ENCODE assay signal across 16 cellular contexts in the genomic region with DNA sequence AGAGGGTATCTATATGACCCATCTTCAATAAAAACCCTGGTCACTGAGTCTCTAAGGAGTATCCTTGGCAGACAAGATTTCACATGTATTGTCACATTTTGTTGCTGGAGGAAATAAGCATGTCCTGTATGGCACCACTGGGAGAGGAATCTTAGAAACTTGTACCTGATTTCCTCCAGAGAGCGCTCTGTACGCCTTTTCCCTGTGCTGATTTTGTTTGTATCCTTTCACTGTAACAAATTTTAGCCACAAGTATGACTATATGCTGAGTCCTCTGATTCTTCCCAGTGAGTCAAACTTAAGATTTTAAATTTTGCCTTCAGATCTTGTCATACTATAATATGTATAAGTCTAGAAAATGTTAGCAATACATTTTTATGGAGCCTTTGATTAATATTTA.
DNase-seq lines count a peak whose midpoint lies in the region; ATAC-seq and TF ChIP-seq lines count a peak whose summit lies in the region.
"Had no signal": no experiment of that assay in that cellular context is flagged by ENCODE, and none has a peak within 500 bp of the region (broad histone marks: within the 10 kb centered on the region; RNA-seq: fewer than 3 reads in every experiment).

No MANE protein-coding gene starts in this region.

- H3K18ac ChIP-seq in IMR-90 (ENCODE audit: low read depth, low read length): no peak overlapping the region

- peaks cover 1% of the 10 kb centered on the region for H3K36me3 Mint-ChIP-seq in chondrocyte (ENCODE audit: low read depth)

- intact Hi-C loops in IMR-90 (cut with micrococcal nuclease) (no loop called here), right lobe of liver (cut with DNase I) (no loop called here), transverse colon (cut with DNase I; ENCODE audit: low total_unique reads) (no loop called here)

- H2BK20ac ChIP-seq in IMR-90 (ENCODE audit: low read depth, low read length): no peak overlapping the region

- no peaks in the 10 kb centered on the region for H3K9me3 ChIP-seq in BE2C
- no peaks in the 10 kb centered on the region for H3K9me3 ChIP-seq in IMR-90 (ENCODE audit: control insufficient read depth, insufficient read depth, low read length)
- H3K9me3 ChIP-seq in right lobe of liver: no peaks in the 10 kb centered on the region
- H3K9me3 ChIP-seq in transverse colon: no peaks in the 10 kb centered on the region
- H3K9me3 ChIP-seq: neutrophil had no signal

- H2AFZ ChIP-seq in IMR-90 (replicated peaks; ENCODE audit: low read length, poor library complexity): no peak overlapping the region

- peak; percentile 32; the same call in 1 of the 2 replicates for TF ChIP-seq CTCF in BE2C (IDR thresholded peaks at IDR 0.05; ENCODE audit: low read depth, low read length)
- TF ChIP-seq CTCF in IMR-90 (conservative IDR thresholded peaks at IDR 0.05; ENCODE audit: low read depth, low read length): no peak
- TF ChIP-seq CTCF in chondrocyte (IDR thresholded peaks at IDR 0.05): peak; percentile 48
- TF ChIP-seq CTCF in right lobe of liver (IDR thresholded peaks at IDR 0.05): no peak
- no peak for TF ChIP-seq CTCF in transverse colon (IDR thresholded peaks at IDR 0.05)

- no peak overlapping the region for H3K27ac Mint-ChIP-seq in chondrocyte (ENCODE audit: unreplicated experiment)
- H3K27ac Mint-ChIP-seq: H9 had no signal

- no peaks in the 10 kb centered on the region for H3K9me1 ChIP-seq in IMR-90 (ENCODE audit: insufficient read depth, low read length)

- no peak overlapping the region for H2BK15ac ChIP-seq in IMR-90 (ENCODE audit: low read depth, low read length)

- H2BK5ac ChIP-seq in IMR-90 (ENCODE audit: low read depth, low read length, poor library complexity, severe bottlenecking): no peak overlapping the region

- H4K20me1 ChIP-seq in IMR-90 (ENCODE audit: insufficient read depth, low read length): no peaks in the 10 kb centered on the region
- H4K20me1 ChIP-seq: BLaER1 had no signal

- BruUV-seq in IMR-90 (replicated peaks; lab: Mats Ljungman, UMichigan): no TSS peak

- no peaks in the 10 kb centered on the region for H3K79me1 ChIP-seq in IMR-90 (ENCODE audit: low read depth in 1 of 2, low read length in 2 of 2)

- no peak overlapping the region for H2AK5ac ChIP-seq in IMR-90 (ENCODE audit: low read depth, low read length)

- H4K91ac ChIP-seq in IMR-90 (ENCODE audit: insufficient read depth, low read depth, low read length): no peak overlapping the region

- H3K4me3 ChIP-seq in BE2C (ENCODE audit: low read depth, low read length): no peak overlapping the region
- H3K4me3 ChIP-seq in IMR-90 (ENCODE audit: insufficient read depth, low read depth, low read length): no peak overlapping the region
- H3K4me3 ChIP-seq in right lobe of liver: no peak overlapping the region
- no peak overlapping the region for H3K4me3 ChIP-seq in transverse colon
- H3K4me3 ChIP-seq: BLaER1 had no signal

- dilution Hi-C loops in IMR-90 (cut with HindIII; ENCODE audit: low sequenced_read_pairs, unreplicated experiment): no loop called here

- no peak for TF ChIP-seq EP300 in transverse colon (IDR thresholded peaks at IDR 0.05; ENCODE audit: low read depth)

- H4K8ac ChIP-seq in IMR-90 (ENCODE audit: low read depth in 2 of 2, low read length in 2 of 2): no peak overlapping the region

- in situ Hi-C loops in IMR-90 (cut with MboI; ENCODE audit: low sequenced_read_pairs): no loop called here
- in situ Hi-C loops in transverse colon (cut with MboI; ENCODE audit: low pct_ligation_motif_present in 1 of 4, low pct_unique_long_range_greater_than_20kb in 1 of 4, low sequenced_read_pairs in 3 of 4): no loop called here

- H3K27me3 Mint-ChIP-seq in chondrocyte (ENCODE audit: low read depth): peaks cover 1% of the 10 kb centered on the region

- POLR2A ChIA-PET in IMR-90 (lab: Charles Lee; ENCODE audit: unreplicated experiment): no interaction called here

- no peak overlapping the region for H3K27ac ChIP-seq in IMR-90 (ENCODE audit: insufficient read depth, low read length)
- no peak overlapping the region for H3K27ac ChIP-seq in right lobe of liver
- no peak overlapping the region for H3K27ac ChIP-seq in transverse colon
- H3K27ac ChIP-seq: BLaER1, neutrophil had no signal

- H2AK9ac ChIP-seq in IMR-90 (replicated peaks; ENCODE audit: low read depth, low read length, poor library complexity): no peak overlapping the region

- H3K27me3 ChIP-seq in BE2C (no peaks in the 10 kb centered on the region), IMR-90 (ENCODE audit: control insufficient read depth, insufficient read depth, low read length) (no peaks in the 10 kb centered on the region), right lobe of liver (no peaks in the 10 kb centered on the region), transverse colon (no peaks in the 10 kb centered on the region)
- H3K27me3 ChIP-seq: neutrophil had no signal

- no peaks in the 10 kb centered on the region for H3K36me3 ChIP-seq in BE2C
- H3K36me3 ChIP-seq in IMR-90 (ENCODE audit: control insufficient read depth, insufficient read depth, low read length): no peaks in the 10 kb centered on the region
- no peaks in the 10 kb centered on the region for H3K36me3 ChIP-seq in right lobe of liver
- H3K36me3 ChIP-seq in transverse colon: no peaks in the 10 kb centered on the region
- H3K36me3 ChIP-seq: BLaER1, neutrophil had no signal

- H4K5ac ChIP-seq in IMR-90 (ENCODE audit: low read depth, low read length): no peak overlapping the region

- H3K4me2 ChIP-seq in IMR-90 (ENCODE audit: low read depth, low read length): no peak overlapping the region
- H3K4me2 ChIP-seq: BLaER1 had no signal

- H3K14ac ChIP-seq in IMR-90 (replicated peaks; ENCODE audit: low read depth, low read length): no peak overlapping the region

- no peaks in the 10 kb centered on the region for H3K4me1 Mint-ChIP-seq in chondrocyte (ENCODE audit: low read depth)
- H3K4me1 Mint-ChIP-seq: H9 had no signal

- no peak overlapping the region for H3K4ac ChIP-seq in IMR-90 (ENCODE audit: low read depth, low read length)

- no peak overlapping the region for H3K56ac ChIP-seq in IMR-90 (ENCODE audit: extremely low read depth, insufficient read depth, low read length)

- H2BK120ac ChIP-seq in IMR-90 (ENCODE audit: low read depth, low read length): no peak overlapping the region

- WGBS in IMR-90 (ENCODE audit: extremely low coverage in 2 of 2, insufficient read length in 1 of 2), 2 experiments: no CpG with 5 or more reads among the region's 2 CpGs
- WGBS in right lobe of liver (ENCODE audit: insufficient coverage, low coverage, low lambda C conversion rate, missing lambda C conversion rate): 36% methylated on average over 2 of the region's 2 CpGs
- 69% methylated on average over 2 of the region's 2 CpGs; no CpG with 5 or more reads in 1 of the 2 donors for WGBS in transverse colon (ENCODE audit: low coverage in 1 of 2), 2 donors

- H3K9me3 Mint-ChIP-seq in chondrocyte (ENCODE audit: low read depth): peaks cover 36% of the 10 kb centered on the region

- H3K4me1 ChIP-seq in BE2C: no peaks in the 10 kb centered on the region
- no peaks in the 10 kb centered on the region for H3K4me1 ChIP-seq in IMR-90 (ENCODE audit: control insufficient read depth, insufficient read depth, low read length)
- no peaks in the 10 kb centered on the region for H3K4me1 ChIP-seq in right lobe of liver
- H3K4me1 ChIP-seq in transverse colon: no peaks in the 10 kb centered on the region
- H3K4me1 ChIP-seq: BLaER1 had no signal

- no peak for TF ChIP-seq RAD21 in IMR-90 (IDR thresholded peaks at IDR 0.05; ENCODE audit: low read length)

- H3K9ac ChIP-seq in IMR-90 (ENCODE audit: low read depth, low read length): no peak overlapping the region
- H3K9ac ChIP-seq: BLaER1 had no signal

- TF ChIP-seq POLR2A in IMR-90 (IDR thresholded peaks at IDR 0.05; ENCODE audit: low read depth, low read length) (no peak), right lobe of liver (IDR thresholded peaks at IDR 0.05) (no peak), transverse colon (IDR thresholded peaks at IDR 0.05) (no peak)

- CTCF ChIA-PET in IMR-90 (lab: Yijun Ruan, JAX): no interaction called here

- H3K4me3 Mint-ChIP-seq in chondrocyte (ENCODE audit: unreplicated experiment): no peak overlapping the region
- H3K4me3 Mint-ChIP-seq: H9 had no signal

- DNase-seq in BE2C: no peak
- peak; percentile 3 for DNase-seq in IMR-90
- DNase-seq in chondrocyte (ENCODE audit: low spot score): no peak
- no peak for DNase-seq in right lobe of liver
- no peak for DNase-seq in NCI-H526 (lab: John Stamatoyannopoulos, UW)
- no peak for DNase-seq in transverse colon
- DNase-seq: activated CD8-positive, alpha-beta memory T cell treated with anti-CD3 and anti-CD28 coated beads for 24 hours; activated gamma-delta T cell; foreskin melanocyte; H9; NCI-H1105; stimulated activated naive CD4-positive, alpha-beta T cell treated with Interleukin-2 at 50 U/mL for 16 hours had no signal

- no peak overlapping the region for H3K23ac ChIP-seq in IMR-90 (ENCODE audit: low read depth, low read length)

- ATAC-seq in IMR-90 (ENCODE audit: low read depth): peak; percentile 29; the same call in 1 of the 2 replicates
- ATAC-seq in right lobe of liver: peak; percentile 28 to 55 (median 43)
- ATAC-seq in GM18502 (IDR thresholded peaks at IDR 0.05; ENCODE audit: poor library complexity, unreplicated experiment): no peak
- no peak for ATAC-seq in HG03196 (IDR thresholded peaks at IDR 0.05; ENCODE audit: unreplicated experiment)

TF ChIP-seq in IMR-90, 13 proteins besides CTCF, POLR2A, EP300 and RAD21 (continues in another document):
- TF ChIP-seq BHLHE40 (IDR thresholded peaks at IDR 0.05; ENCODE audit: low read depth, low read length) (no peak), MAZ (IDR thresholded peaks at IDR 0.05; ENCODE audit: borderline replicate concordance, low read depth, low read length) (no peak), RFX5 (IDR thresholded peaks at IDR 0.05; ENCODE audit: low read depth, low read length) (no peak), MXI1 (IDR thresholded peaks at IDR 0.05; ENCODE audit: borderline replicate concordance, low read depth, low read length) (no peak), SMC3 (IDR thresholded peaks at IDR 0.05; ENCODE audit: low read depth, low read length) (no peak), MAFK (IDR thresholded peaks at IDR 0.05; ENCODE audit: low read depth, low read length) (no peak), CHD1 (IDR thresholded peaks at IDR 0.05; ENCODE audit: low read depth, low read length) (no peak), RCOR1 (IDR thresholded peaks at IDR 0.05; ENCODE audit: insufficient replicate concordance, low read length) (no peak), NFE2L2 (IDR thresholded peaks at IDR 0.05; ENCODE audit: low read depth, low read length) (no peak), FOS (IDR thresholded peaks at IDR 0.05; ENCODE audit: low read depth, low read length) (no peak)
- TF ChIP-seq, protein P1, sequence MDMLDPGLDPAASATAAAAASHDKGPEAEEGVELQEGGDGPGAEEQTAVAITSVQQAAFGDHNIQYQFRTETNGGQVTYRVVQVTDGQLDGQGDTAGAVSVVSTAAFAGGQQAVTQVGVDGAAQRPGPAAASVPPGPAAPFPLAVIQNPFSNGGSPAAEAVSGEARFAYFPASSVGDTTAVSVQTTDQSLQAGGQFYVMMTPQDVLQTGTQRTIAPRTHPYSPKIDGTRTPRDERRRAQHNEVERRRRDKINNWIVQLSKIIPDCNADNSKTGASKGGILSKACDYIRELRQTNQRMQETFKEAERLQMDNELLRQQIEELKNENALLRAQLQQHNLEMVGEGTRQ (IDR thresholded peaks at IDR 0.05; ENCODE audit: low read depth, low read length): no peak

Comparison
In these comparisons a context has a peak if more than half of its experiments do, and no peak if none do; other contexts are left out.
1. CTCF ChIP-seq: peak in BE2C (single experiment) and chondrocyte (single experiment); none in IMR-90 (single experiment), right lobe of liver (0 of 4) and transverse colon (0 of 5).
2. ATAC-seq: peak in IMR-90 (single experiment) and right lobe of liver (4 of 4); none in GM18502 (single experiment) and HG03196 (single experiment).